Comparison of ENCODE assay signal across 27 cellular contexts in the genomic region with DNA sequence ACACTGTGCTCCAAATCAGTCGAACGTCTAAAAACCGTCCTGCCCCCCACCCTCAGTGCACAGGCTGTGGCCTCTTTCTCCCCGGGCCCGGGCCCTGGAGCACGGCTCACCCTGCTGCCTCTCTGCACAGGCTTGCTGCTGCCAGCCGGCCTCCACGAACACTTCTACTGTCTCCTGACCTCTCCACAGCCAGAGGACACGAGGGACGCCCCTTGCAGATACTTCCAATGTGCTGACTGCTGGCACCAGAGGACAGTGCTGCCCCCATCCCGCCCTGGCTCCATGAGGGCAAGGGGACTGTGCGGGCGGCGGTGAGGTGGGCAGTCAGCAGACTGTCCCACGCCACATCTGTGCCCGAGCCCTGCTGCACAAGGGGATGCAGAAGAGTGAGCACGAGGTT.
"Had no signal": no experiment of that assay in that cellular context is flagged by ENCODE, and none has a peak within 500 bp of the region (broad histone marks: within the 10 kb centered on the region; RNA-seq: fewer than 3 reads in every experiment).

No MANE protein-coding gene starts in this region.

- H3K27me3 ChIP-seq: adrenal gland, ascending aorta, cardiac muscle cell, neural progenitor cell, right lobe of liver had no signal

- H3K9ac ChIP-seq: neural progenitor cell had no signal

- H3K4me2 ChIP-seq: neural progenitor cell had no signal

- H3K4me3 ChIP-seq: adrenal gland, ascending aorta, cardiac muscle cell, lower lobe of right lung, neural progenitor cell, right lobe of liver, skin epidermis, stomach, tibial artery had no signal

- H3K36me3 ChIP-seq: adrenal gland, ascending aorta, cardiac muscle cell, lower lobe of right lung, neural progenitor cell, right lobe of liver, stomach, tibial artery, WERI-Rb-1 had no signal

- H3K4me1 Mint-ChIP-seq: activated CD4-positive, alpha-beta memory T cell treated with anti-CD3 and anti-CD28 coated beads, Interleukin-2, amount 10 ng/mL, durations not matched to agents 7 days and 5 days; activated CD4-positive, alpha-beta T cell treated with anti-CD3 and anti-CD28 coated beads, Interleukin-2, amount 10 ng/mL, durations not matched to agents 7 days and 5 days; activated naive CD8-positive, alpha-beta T cell treated with anti-CD3 and anti-CD28 coated beads for 36 hours had no signal

- H3K4me3 Mint-ChIP-seq: activated CD4-positive, alpha-beta memory T cell treated with anti-CD3 and anti-CD28 coated beads, Interleukin-2, amount 10 ng/mL, durations not matched to agents 7 days and 5 days; activated CD4-positive, alpha-beta T cell treated with anti-CD3 and anti-CD28 coated beads, Interleukin-2, amount 10 ng/mL, durations not matched to agents 7 days and 5 days; activated naive CD8-positive, alpha-beta T cell treated with anti-CD3 and anti-CD28 coated beads for 36 hours; brain; natural killer cell; neural progenitor cell; stimulated activated effector memory CD8-positive, alpha-beta T cell treated with anti-CD3 and anti-CD28 coated beads, Interleukin-12 subunit alpha, Interleukin-12 subunit beta, amount 100 ng/mL, for 72 hours; T-helper 17 cell had no signal

- H3K4me1 ChIP-seq: adrenal gland, ascending aorta, right lobe of liver, tibial artery had no signal

- H3K27ac ChIP-seq: adrenal gland, ascending aorta, cardiac muscle cell, lower lobe of right lung, neural progenitor cell, right lobe of liver, skin epidermis, stomach, tibial artery, WERI-Rb-1 had no signal

- DNase-seq: activated CD4-positive, alpha-beta memory T cell treated with anti-CD3 and anti-CD28 coated beads, Interleukin-2, amount 10 ng/mL, durations not matched to agents 7 days and 5 days; activated CD4-positive, alpha-beta T cell treated with anti-CD3 and anti-CD28 coated beads for 1 hour; activated CD4-positive, alpha-beta T cell treated with anti-CD3 and anti-CD28 coated beads, Interleukin-2, amount 10 ng/mL, durations not matched to agents 7 days and 5 days; activated naive CD4-positive, alpha-beta T cell treated with Interleukin-2 at 50 U/mL for 16 hours; activated naive CD8-positive, alpha-beta T cell treated with anti-CD3 and anti-CD28 coated beads for 36 hours; activated T-cell treated with anti-CD3 and anti-CD28 coated beads, Interleukin-2, amount 50 U/mL, for 48 hours; dermis blood vessel endothelial cell; effector CD8-positive, alpha-beta T cell; left colon; lower lobe of right lung; mesenchymal stem cell; natural killer cell; stimulated activated CD4-positive, alpha-beta T cell treated with anti-CD3 and anti-CD28 coated beads, Interleukin-12 subunit alpha, Interleukin-12 subunit beta, amount 100 ng/mL, for 4 hours; stimulated activated CD4-positive, alpha-beta T cell treated with anti-CD3 and anti-CD28 coated beads, Interleukin-4, amount 100 ng/mL, for 1 hour; stomach; T-helper 17 cell; T1000; tibial artery; WERI-Rb-1 had no signal

- H3K9me3 Mint-ChIP-seq: activated CD4-positive, alpha-beta memory T cell treated with anti-CD3 and anti-CD28 coated beads, Interleukin-2, amount 10 ng/mL, durations not matched to agents 7 days and 5 days; activated CD4-positive, alpha-beta T cell treated with anti-CD3 and anti-CD28 coated beads, Interleukin-2, amount 10 ng/mL, durations not matched to agents 7 days and 5 days; activated naive CD8-positive, alpha-beta T cell treated with anti-CD3 and anti-CD28 coated beads for 36 hours; natural killer cell; neural progenitor cell; stimulated activated effector memory CD8-positive, alpha-beta T cell treated with anti-CD3 and anti-CD28 coated beads, Interleukin-12 subunit alpha, Interleukin-12 subunit beta, amount 100 ng/mL, for 72 hours had no signal

- H2AFZ ChIP-seq: neural progenitor cell had no signal

- H3K36me3 Mint-ChIP-seq: activated naive CD8-positive, alpha-beta T cell treated with anti-CD3 and anti-CD28 coated beads for 36 hours; brain; natural killer cell; neural progenitor cell; stimulated activated effector memory CD8-positive, alpha-beta T cell treated with anti-CD3 and anti-CD28 coated beads, Interleukin-12 subunit alpha, Interleukin-12 subunit beta, amount 100 ng/mL, for 72 hours had no signal

- H3K27ac Mint-ChIP-seq: activated CD4-positive, alpha-beta memory T cell treated with anti-CD3 and anti-CD28 coated beads, Interleukin-2, amount 10 ng/mL, durations not matched to agents 7 days and 5 days; activated CD4-positive, alpha-beta T cell treated with anti-CD3 and anti-CD28 coated beads, Interleukin-2, amount 10 ng/mL, durations not matched to agents 7 days and 5 days; activated naive CD8-positive, alpha-beta T cell treated with anti-CD3 and anti-CD28 coated beads for 36 hours; natural killer cell; stimulated activated effector memory CD8-positive, alpha-beta T cell treated with anti-CD3 and anti-CD28 coated beads, Interleukin-12 subunit alpha, Interleukin-12 subunit beta, amount 100 ng/mL, for 72 hours; T-helper 17 cell had no signal

- ATAC-seq: left colon; lower lobe of right lung; natural killer cell; stimulated activated effector memory CD8-positive, alpha-beta T cell treated with anti-CD3 and anti-CD28 coated beads, Interleukin-12 subunit alpha, Interleukin-12 subunit beta, amount 100 ng/mL, for 72 hours; T-helper 17 cell had no signal

- H3K9me3 ChIP-seq: adrenal gland, ascending aorta, lower lobe of right lung, right lobe of liver, tibial artery had no signal
